ENCODE assay signal across 17 cellular contexts in the genomic region with DNA sequence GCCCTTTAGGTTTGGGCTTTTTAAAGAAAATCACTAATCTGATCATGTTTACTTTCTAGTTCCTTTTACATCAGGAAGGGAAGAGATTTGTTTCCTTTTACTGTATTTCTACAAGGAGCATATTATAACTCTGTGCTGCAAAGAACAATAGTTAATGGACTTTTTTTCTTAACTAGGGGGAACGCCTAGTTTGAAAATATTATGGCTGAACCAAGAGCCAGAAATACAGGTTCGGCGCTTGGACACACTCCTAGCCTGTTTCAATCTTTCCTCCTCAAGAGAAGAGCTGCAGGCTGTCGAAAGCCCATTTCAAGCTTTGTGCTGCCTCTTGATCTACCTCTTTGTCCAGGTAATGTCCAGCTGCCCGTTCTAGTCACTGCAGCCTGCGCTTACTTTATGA. TPM values are rescaled to one million over a fixed set of nuclear protein-coding genes. Genes with fewer than 3 reads are reported as not detected.
DNase-seq lines count a peak whose midpoint lies in the region; ATAC-seq and TF ChIP-seq lines count a peak whose summit lies in the region.
"Had no signal": no experiment of that assay in that cellular context is flagged by ENCODE, and none has a peak within 500 bp of the region (broad histone marks: within the 10 kb centered on the region; RNA-seq: fewer than 3 reads in every experiment).

No MANE protein-coding gene starts in this region.

- peak overlapping the region; percentile 5 for H3K4me3 Mint-ChIP-seq in type B pancreatic cell
- H3K4me3 Mint-ChIP-seq: CD4-positive, alpha-beta T cell; GM23338 had no signal

- H3K36me3 ChIP-seq in left ventricle myocardium inferior = peaks cover 46% of the 10 kb centered on the region
- H3K36me3 ChIP-seq in right atrium auricular region = peaks cover 30% of the 10 kb centered on the region

- peak overlapping the region; percentile 82 for H3K27ac Mint-ChIP-seq in type B pancreatic cell
- H3K27ac Mint-ChIP-seq: CD4-positive, alpha-beta T cell; GM23338 had no signal

- intact Hi-C loops in left ventricle myocardium inferior (cut with micrococcal nuclease) = no loop called here

- H3K4me1 Mint-ChIP-seq in type B pancreatic cell (ENCODE audit: unreplicated experiment) = peaks cover 13% of the 10 kb centered on the region

- peaks cover 24% of the 10 kb centered on the region for H3K9me3 Mint-ChIP-seq in type B pancreatic cell

- ATAC-seq in foreskin keratinocyte (no peak), HG03457 (IDR thresholded peaks at IDR 0.05; ENCODE audit: unreplicated experiment) (no peak)
- ATAC-seq: A549, GM23338 had no signal

- H3K4me1 ChIP-seq in left ventricle myocardium inferior = peaks cover 30% of the 10 kb centered on the region
- peaks cover 0 to 10% of the 10 kb centered on the region in 2 donors for H3K4me1 ChIP-seq in right atrium auricular region
- peaks cover 4% of the 10 kb centered on the region for H3K4me1 ChIP-seq in foreskin keratinocyte

- no peak for DNase-seq in left ventricle myocardium inferior
- DNase-seq in right atrium auricular region (ENCODE audit: low spot score) = no peak
- no peak for DNase-seq in foreskin keratinocyte
- no peak for DNase-seq in type B pancreatic cell (ENCODE audit: extremely low spot score, unreplicated experiment)
- no peak for DNase-seq in NCI-H146 (lab: John Stamatoyannopoulos, UW)
- no peak for DNase-seq in G401 (ENCODE audit: low spot score)
- DNase-seq: AML-193; Caco-2; CD4-positive, alpha-beta T cell; GDM1; HCEC 1CT had no signal

- peaks cover 68% of the 10 kb centered on the region for H3K36me3 Mint-ChIP-seq in type B pancreatic cell

- H3K27me3 Mint-ChIP-seq in type B pancreatic cell = no peaks in the 10 kb centered on the region
- H3K27me3 Mint-ChIP-seq: CD4-positive, alpha-beta T cell had no signal

- H3K4me3 ChIP-seq in left ventricle myocardium inferior (no peak overlapping the region), right atrium auricular region (no peak overlapping the region)
- H3K4me3 ChIP-seq: A549, GM23338 had no signal

- H3K9me3 ChIP-seq in left ventricle myocardium inferior (replicated peaks) = no peaks in the 10 kb centered on the region
- H3K9me3 ChIP-seq in right atrium auricular region = no peaks in the 10 kb centered on the region

- H3K27ac ChIP-seq in left ventricle myocardium inferior (replicated peaks) = peak overlapping the region; percentile 60
- H3K27ac ChIP-seq in right atrium auricular region = no peak overlapping the region
- H3K27ac ChIP-seq in foreskin keratinocyte = peak overlapping the region; percentile 29
- H3K27ac ChIP-seq: 22Rv1, A549, C4-2B, HL-60 had no signal

- in situ Hi-C loops in G401 (cut with HindIII; ENCODE audit: low sequenced_read_pairs) = no loop called here

- no peaks in the 10 kb centered on the region for H3K27me3 ChIP-seq in left ventricle myocardium inferior (ENCODE audit: low read depth)
- no peaks in the 10 kb centered on the region for H3K27me3 ChIP-seq in right atrium auricular region
- no peaks in the 10 kb centered on the region for H3K27me3 ChIP-seq in foreskin keratinocyte

- TF ChIP-seq CTCF in left ventricle myocardium inferior (IDR thresholded peaks at IDR 0.05; ENCODE audit: borderline replicate concordance) (no peak), right atrium auricular region (IDR thresholded peaks at IDR 0.05) (no peak), foreskin keratinocyte (conservative IDR thresholded peaks at IDR 0.05) (no peak), type B pancreatic cell (conservative IDR thresholded peaks at IDR 0.05) (no peak)

RNA-seq across cellular contexts. Expression of gene FAM120B, which starts 41.4 kb away (rescaled TPM):
- 20.1 TPM for total RNA-seq in left ventricle myocardium inferior
- total RNA-seq in right atrium auricular region = 10 to 100 TPM; 14.7 to 18.6 TPM
- total RNA-seq in foreskin keratinocyte = 21.6 and 21.7 TPM in 2 replicates
- 11.8 and 12.4 TPM in 2 replicates for polyA plus RNA-seq in foreskin keratinocyte
- total RNA-seq in type B pancreatic cell (ENCODE audit: low replicate concordance) = 37.7 and 40.5 TPM in 2 replicates
- total RNA-seq in G401 (2014; rRNA removed; shearing (Covaris generic)) = 9.4 and 12.5 TPM in 2 replicates

RNA-seq across cellular contexts. Expression of gene DLL1, which starts 57.1 kb away (rescaled TPM):
- total RNA-seq in left ventricle myocardium inferior = 11.7 TPM
- total RNA-seq in right atrium auricular region = 10 to 100 TPM; 11.2 to 22.0 TPM
- total RNA-seq in foreskin keratinocyte = 12.0 and 18.8 TPM in 2 replicates
- 5.8 and 11.3 TPM in 2 replicates for polyA plus RNA-seq in foreskin keratinocyte
- total RNA-seq in type B pancreatic cell (ENCODE audit: low replicate concordance) = 4.2 and 11.7 TPM in 2 replicates
- 0.18 and 0.51 TPM in 2 replicates for total RNA-seq in G401 (2014; rRNA removed; shearing (Covaris generic))

Comparison
In these comparisons a context has a peak if more than half of its experiments do, and no peak if none do; other contexts are left out.
1. H3K27ac ChIP-seq: peak in left ventricle myocardium inferior (single experiment) and foreskin keratinocyte (single experiment); none in right atrium auricular region (0 of 2).